In genomic region chr16:10579575-10579964, GRCh38 we compare ENCODE assay signal across 9 cellular contexts. TPM values are rescaled to one million over a fixed set of nuclear protein-coding genes. Genes with fewer than 3 reads are reported as not detected.
DNase-seq lines count a peak whose midpoint lies in the region; ATAC-seq and TF ChIP-seq lines count a peak whose summit lies in the region.
"Had no signal": no experiment of that assay in that cellular context is flagged by ENCODE, and none has a peak within 500 bp of the region (broad histone marks: within the 10 kb centered on the region; RNA-seq: fewer than 3 reads in every experiment).

No MANE protein-coding gene starts in this region.

- H3K27ac ChIP-seq in ACC112 (ENCODE audit: low read depth, low read length): no peak overlapping the region
- H3K27ac ChIP-seq in Peyer's patch: peak overlapping the region; percentile 70 to 95 (median 90)
- no peak overlapping the region for H3K27ac ChIP-seq in CD8-positive, alpha-beta T cell (ENCODE audit: low read depth, low read length)

- no peak overlapping the region for H3K27ac Mint-ChIP-seq in CD8-positive, alpha-beta T cell

- H3K4me1 ChIP-seq in ACC112 (ENCODE audit: control insufficient read depth, insufficient read depth, low read length, unreplicated experiment) (peaks cover 39% of the 10 kb centered on the region), Peyer's patch (peaks cover 0 to 33% (median 2%) of the 10 kb centered on the region in 4 donors), neuron (ENCODE audit: insufficient read depth, low read length) (peaks cover 16% of the 10 kb centered on the region)
- H3K4me1 ChIP-seq in CD8-positive, alpha-beta T cell (ENCODE audit: insufficient read depth, low read length): no peaks in the 10 kb centered on the region

- peaks cover 48% of the 10 kb centered on the region for H3K27me3 Mint-ChIP-seq in CD8-positive, alpha-beta T cell (ENCODE audit: low read depth)

- no peaks in the 10 kb centered on the region for H3K36me3 ChIP-seq in ACC112 (ENCODE audit: insufficient read depth, low read length)
- no peaks in the 10 kb centered on the region for H3K36me3 ChIP-seq in Peyer's patch
- no peaks in the 10 kb centered on the region for H3K36me3 ChIP-seq in neuron (ENCODE audit: insufficient read depth, low read length)
- no peaks in the 10 kb centered on the region for H3K36me3 ChIP-seq in CD8-positive, alpha-beta T cell (ENCODE audit: insufficient read depth, low read length)

- DNase-seq in Peyer's patch (no peak), fibroblast of mammary gland (ENCODE audit: low read depth) (no peak), erythroblast (lab: John Stamatoyannopoulos, UW) (no peak), dermis blood vessel endothelial cell (no peak), OCI-M1 (lab: John Stamatoyannopoulos, UW) (no peak)
- no peak for DNase-seq in CD8-positive, alpha-beta T cell
- DNase-seq: NCI-H446 treated with DMSO at 0.1 percent for 48 hours had no signal

- TF ChIP-seq CTCF in Peyer's patch (IDR thresholded peaks at IDR 0.05) (no peak), fibroblast of mammary gland (conservative IDR thresholded peaks at IDR 0.05; ENCODE audit: control insufficient read depth, insufficient read depth, low read depth, low read length) (no peak)
- TF ChIP-seq CTCF in CD8-positive, alpha-beta T cell (IDR thresholded peaks at IDR 0.05): no peak

- TF ChIP-seq POLR2A in Peyer's patch (IDR thresholded peaks at IDR 0.05) (no peak), erythroblast (IDR thresholded peaks at IDR 0.05; ENCODE audit: low read length) (no peak)

- peak overlapping the region; percentile 94 for H3K4me3 ChIP-seq in ACC112 (ENCODE audit: low read depth, low read length)
- H3K4me3 ChIP-seq in Peyer's patch: peak overlapping the region; percentile 42 to 95 (median 73)
- peak overlapping the region; percentile 75 for H3K4me3 ChIP-seq in fibroblast of mammary gland (ENCODE audit: control insufficient read depth, low read depth, low read length)
- peak overlapping the region; percentile 58 for H3K4me3 ChIP-seq in neuron (ENCODE audit: low read length)
- no peak overlapping the region for H3K4me3 ChIP-seq in CD8-positive, alpha-beta T cell (ENCODE audit: low read depth, low read length)

- no peak for ATAC-seq in CD8-positive, alpha-beta T cell

- H3K79me2 ChIP-seq in ACC112 (ENCODE audit: control insufficient read depth, insufficient read depth, low read length, unreplicated experiment): peaks cover 27% of the 10 kb centered on the region

- no peaks in the 10 kb centered on the region for H3K9me3 ChIP-seq in Peyer's patch
- no peaks in the 10 kb centered on the region for H3K9me3 ChIP-seq in neuron (ENCODE audit: low read length)
- H3K9me3 ChIP-seq in CD8-positive, alpha-beta T cell (ENCODE audit: low read length): no peaks in the 10 kb centered on the region

- H2AFZ ChIP-seq in ACC112 (ENCODE audit: low read length, unreplicated experiment): peak overlapping the region; percentile 90
- H2AFZ ChIP-seq in neuron (ENCODE audit: low read depth, low read length): peak overlapping the region; percentile 98

- CTCF ChIA-PET in CD8-positive, alpha-beta T cell (lab: Charles Lee): no interaction called here

- H3K27me3 ChIP-seq in ACC112 (ENCODE audit: insufficient read depth, low read length) (no peaks in the 10 kb centered on the region), Peyer's patch (no peaks in the 10 kb centered on the region), neuron (ENCODE audit: insufficient read depth, low read length) (no peaks in the 10 kb centered on the region)
- H3K27me3 ChIP-seq in CD8-positive, alpha-beta T cell (ENCODE audit: insufficient read depth, low read length): peaks cover 6% of the 10 kb centered on the region

- no peaks in the 10 kb centered on the region for H3K9me3 Mint-ChIP-seq in CD8-positive, alpha-beta T cell

- H3K4me3 Mint-ChIP-seq in CD8-positive, alpha-beta T cell: no peak overlapping the region

- intact Hi-C loops in CD8-positive, alpha-beta T cell (cut with DNase I, micrococcal nuclease): no loop called here

- H3K36me3 Mint-ChIP-seq in CD8-positive, alpha-beta T cell: no peaks in the 10 kb centered on the region

- POLR2A ChIA-PET in CD8-positive, alpha-beta T cell (lab: Charles Lee): no interaction called here

- H3K4me1 Mint-ChIP-seq in CD8-positive, alpha-beta T cell (ENCODE audit: low read depth): peaks cover 2% of the 10 kb centered on the region

RNA-seq across cellular contexts. Expression of gene EMP2, which starts 0.8 kb away (rescaled TPM):
- total RNA-seq in Peyer's patch (10 to 100 TPM; 20.8 to 31.4 (median 27.5) TPM), dermis blood vessel endothelial cell (43.7 and 67.6 TPM in 2 replicates)
- total RNA-seq in CD8-positive, alpha-beta T cell: not detected

Comparison
In these comparisons a context has a peak if more than half of its experiments do, and no peak if none do; other contexts are left out.
1. H3K27ac ChIP-seq: peak in Peyer's patch (4 of 4); none in ACC112 (single experiment) and CD8-positive, alpha-beta T cell (single experiment).
2. RNA of gene EMP2, which starts 0.8 kb away (total RNA-seq): 43.7 to 67.6 TPM in dermis blood vessel endothelial cell and 20.8 to 31.4 TPM in Peyer's patch; not detected in CD8-positive, alpha-beta T cell; every median in the first group is over 10 times any median in the second.